In genomic region chr18:36424741-36425142, GRCh38 we compare ENCODE assay signal across 1 cellular context.
TF ChIP-seq lines count a peak whose summit lies in the region.

No MANE protein-coding gene starts in this region.

TF ChIP-seq in K562, 482 proteins besides CTCF, POLR2A, EP300 and RAD21 (continued from another document and continues in another):
- TF ChIP-seq DPF2 (IDR thresholded peaks at IDR 0.05) (peak; percentile 82), TBL1XR1 (IDR thresholded peaks at IDR 0.05; ENCODE audit: low read length in 2 of 2) (no peak), RB1 (IDR thresholded peaks at IDR 0.05; ENCODE audit: low read depth) (no peak), ILF3 (IDR thresholded peaks at IDR 0.05; ENCODE audit: borderline replicate concordance) (no peak), CREM (IDR thresholded peaks at IDR 0.05; ENCODE audit: low read depth) (0 out of 2 replicates have a peak, but pooled peaks have one; percentile 20), HSF4 (CRISPR knock-in tag; IDR thresholded peaks at IDR 0.05; ENCODE audit: borderline replicate concordance) (no peak), C11orf30 (IDR thresholded peaks at IDR 0.05; ENCODE audit: low read depth) (peak; percentile 58; the same call in 1 of the 2 replicates), MGA (IDR thresholded peaks at IDR 0.05) (no peak), MITF (IDR thresholded peaks at IDR 0.05) (peak; percentile 91), ZNF311 (CRISPR knock-in tag; IDR thresholded peaks at IDR 0.05) (no peak), POLR2AphosphoS5 (IDR thresholded peaks at IDR 0.05; ENCODE audit: control insufficient read depth, insufficient read depth, low read depth, low read length) (peak; percentile 65; the same call in 1 of the 2 replicates), REST (CRISPR knock-in tag; IDR thresholded peaks at IDR 0.05; ENCODE audit: low read depth) (no peak), ATF1 (CRISPR knock-in tag; IDR thresholded peaks at IDR 0.05) (no peak), ATF1 (tag; IDR thresholded peaks at IDR 0.05) (no peak), KDM1A (IDR thresholded peaks at IDR 0.05) (peak; percentile 49 to 68; a peak in 2 of 4 replicates), NR2C1 (IDR thresholded peaks at IDR 0.05) (no peak), NR2C1 (tag; IDR thresholded peaks at IDR 0.05) (no peak), MBD2 (IDR thresholded peaks at IDR 0.05; ENCODE audit: borderline replicate concordance, low read depth) (0 out of 2 replicates have a peak, but pooled peaks have one; percentile 23), STAT5A (IDR thresholded peaks at IDR 0.05; ENCODE audit: borderline replicate concordance, low read length) (peak; percentile 62; the same call in 1 of the 2 replicates), HES1 (IDR thresholded peaks at IDR 0.05; ENCODE audit: low read depth) (peak; percentile 80), ZKSCAN8 (CRISPR knock-in tag; IDR thresholded peaks at IDR 0.05) (0 out of 2 replicates have a peak, but pooled peaks have one; percentile 37), ZNF316 (IDR thresholded peaks at IDR 0.05) (peak; percentile 80), ZBTB9 (CRISPR knock-in tag; IDR thresholded peaks at IDR 0.05) (no peak), CBX3 (IDR thresholded peaks at IDR 0.05; ENCODE audit: borderline replicate concordance in 1 of 2, low read length in 2 of 2) (0 out of 3 replicates have a peak, but pooled peaks of 1 of the 2 experiments have one; percentile 16), ZNF586 (CRISPR knock-in tag; conservative IDR thresholded peaks at IDR 0.05) (no peak), NFATC3 (IDR thresholded peaks at IDR 0.05) (no peak), TEAD4 (IDR thresholded peaks at IDR 0.05; ENCODE audit: low read length) (peak; percentile 93), TEAD4 (CRISPR knock-in tag; IDR thresholded peaks at IDR 0.05; ENCODE audit: borderline replicate concordance) (no peak), TAL1 (IDR thresholded peaks at IDR 0.05) (peak; percentile 89), SAFB2 (IDR thresholded peaks at IDR 0.05; ENCODE audit: borderline replicate concordance, low read depth, low read length, severe bottlenecking) (no peak), PTBP1 (IDR thresholded peaks at IDR 0.05; ENCODE audit: low read depth, low read length) (no peak), NCOA2 (IDR thresholded peaks at IDR 0.05; ENCODE audit: partially characterized antibody in 2 of 2) (peak in 1 of 2 experiments; percentile 65), ZNF124 (CRISPR knock-in tag; IDR thresholded peaks at IDR 0.05) (no peak), FOXP1 (CRISPR knock-in tag; IDR thresholded peaks at IDR 0.05) (no peak), LCOR (CRISPR knock-in tag; IDR thresholded peaks at IDR 0.05) (no peak), ZNF518B (CRISPR knock-in tag; IDR thresholded peaks at IDR 0.05) (no peak), CBFA2T2 (conservative IDR thresholded peaks at IDR 0.05) (peak; percentile 80), ZBTB2 (IDR thresholded peaks at IDR 0.05) (no peak), MTF1 (CRISPR knock-in tag; IDR thresholded peaks at IDR 0.05; ENCODE audit: borderline replicate concordance) (no peak), DACH1 (IDR thresholded peaks at IDR 0.05; ENCODE audit: partially characterized antibody) (peak; percentile 41)
